Comparison of ENCODE assay signal across 23 cellular contexts in the genomic region with DNA sequence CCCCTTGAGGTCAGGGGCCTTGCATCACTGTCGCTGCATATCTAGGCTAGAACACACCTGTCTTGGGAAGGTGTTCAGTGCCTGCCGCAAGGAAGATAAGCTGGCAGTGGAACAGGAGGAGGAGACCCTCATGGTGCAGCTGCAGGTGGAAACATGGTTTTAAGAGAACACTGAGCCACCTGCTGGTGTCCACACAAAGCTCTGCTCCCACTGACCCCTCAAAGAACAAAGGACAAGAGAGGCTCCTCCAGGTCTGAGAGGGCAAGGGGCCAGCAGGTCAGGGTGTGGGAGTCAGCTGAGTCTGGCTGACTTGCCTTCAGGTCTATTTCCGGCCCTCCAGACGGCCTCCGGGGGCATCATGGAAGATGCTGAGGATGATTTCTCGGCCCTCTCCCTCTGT.
"Had no signal": no experiment of that assay in that cellular context is flagged by ENCODE, and none has a peak within 500 bp of the region (broad histone marks: within the 10 kb centered on the region; RNA-seq: fewer than 3 reads in every experiment).

No MANE protein-coding gene starts in this region.

- H3K4me3 ChIP-seq: PC-9 had no signal

- DNase-seq: activated CD4-positive, alpha-beta T cell treated with anti-CD3 and anti-CD28 coated beads for 4 hours; activated CD4-positive, alpha-beta T cell treated with anti-CD3 and anti-CD28 coated beads, Interleukin-2, amount 50 U/mL, for 48 hours; activated CD8-positive, alpha-beta memory T cell treated with anti-CD3 and anti-CD28 coated beads, Interleukin-2, amount 10 ng/mL, durations not matched to agents 7 days and 5 days; activated effector memory CD4-positive, alpha-beta T cell treated with anti-CD3 and anti-CD28 coated beads, Interleukin-2, amount 50 U/mL, for 16 hours; activated naive CD4-positive, alpha-beta T cell treated with Interleukin-2 at 50 U/mL for 16 hours; activated T-cell treated with anti-CD3 and anti-CD28 coated beads, Interleukin-2, amount 50 U/mL, for 24 hours; amygdala; NCI-H1092; NCI-H1417 treated with DMSO at 0.1 percent for 48 hours; NCI-H187; NCI-H2081; NCI-H510A treated with DMSO at 0.1 percent for 48 hours; NCI-H69; PC-9; SIG-M5; T-helper 1 cell had no signal

- H3K36me3 Mint-ChIP-seq: activated CD8-positive, alpha-beta memory T cell treated with anti-CD3 and anti-CD28 coated beads, Interleukin-2, amount 10 ng/mL, durations not matched to agents 7 days and 5 days; activated naive CD4-positive, alpha-beta T cell treated with anti-CD3 and anti-CD28 coated beads, Interleukin-2, amount 50 U/mL, for 72 hours; brain had no signal

- H3K4me1 Mint-ChIP-seq: activated CD8-positive, alpha-beta memory T cell treated with anti-CD3 and anti-CD28 coated beads, Interleukin-2, amount 10 ng/mL, durations not matched to agents 7 days and 5 days; IgD-negative memory B cell had no signal

- H2AFZ ChIP-seq: PC-9 had no signal

- H3K9me3 Mint-ChIP-seq: activated naive CD4-positive, alpha-beta T cell treated with anti-CD3 and anti-CD28 coated beads, Interleukin-2, amount 50 U/mL, for 72 hours; activated T-cell treated with anti-CD3 and anti-CD28 coated beads, Interleukin-2, amount 50 U/mL, for 24 hours; central memory CD8-positive, alpha-beta T cell; IgD-negative memory B cell had no signal

- H3K9ac ChIP-seq: KMS-11 had no signal

- H3K27me3 Mint-ChIP-seq: activated T-cell treated with anti-CD3 and anti-CD28 coated beads, Interleukin-2, amount 50 U/mL, for 24 hours; central memory CD8-positive, alpha-beta T cell; IgD-negative memory B cell had no signal

- H3K4me2 ChIP-seq: KMS-11, PC-9 had no signal

- ATAC-seq: activated CD4-positive, CD25-positive, alpha-beta regulatory T cell treated with anti-CD3 and anti-CD28 coated beads, Interleukin-2, amount 50 U/mL, for 24 hours; activated CD8-positive, alpha-beta memory T cell treated with anti-CD3 and anti-CD28 coated beads, Interleukin-2, amount 10 ng/mL, durations not matched to agents 7 days and 5 days had no signal

- H3K27ac Mint-ChIP-seq: activated CD8-positive, alpha-beta memory T cell treated with anti-CD3 and anti-CD28 coated beads, Interleukin-2, amount 10 ng/mL, durations not matched to agents 7 days and 5 days; activated naive CD4-positive, alpha-beta T cell treated with anti-CD3 and anti-CD28 coated beads, Interleukin-2, amount 50 U/mL, for 72 hours; activated T-cell treated with anti-CD3 and anti-CD28 coated beads, Interleukin-2, amount 50 U/mL, for 24 hours; brain; IgD-negative memory B cell had no signal

- H3K27ac ChIP-seq: KMS-11, PC-9, VCaP had no signal

- H3K4me3 Mint-ChIP-seq: activated CD8-positive, alpha-beta memory T cell treated with anti-CD3 and anti-CD28 coated beads, Interleukin-2, amount 10 ng/mL, durations not matched to agents 7 days and 5 days; activated T-cell treated with anti-CD3 and anti-CD28 coated beads, Interleukin-2, amount 50 U/mL, for 24 hours; brain; central memory CD8-positive, alpha-beta T cell; IgD-negative memory B cell had no signal
